ENCODE assay signal across 19 cellular contexts in the genomic region with DNA sequence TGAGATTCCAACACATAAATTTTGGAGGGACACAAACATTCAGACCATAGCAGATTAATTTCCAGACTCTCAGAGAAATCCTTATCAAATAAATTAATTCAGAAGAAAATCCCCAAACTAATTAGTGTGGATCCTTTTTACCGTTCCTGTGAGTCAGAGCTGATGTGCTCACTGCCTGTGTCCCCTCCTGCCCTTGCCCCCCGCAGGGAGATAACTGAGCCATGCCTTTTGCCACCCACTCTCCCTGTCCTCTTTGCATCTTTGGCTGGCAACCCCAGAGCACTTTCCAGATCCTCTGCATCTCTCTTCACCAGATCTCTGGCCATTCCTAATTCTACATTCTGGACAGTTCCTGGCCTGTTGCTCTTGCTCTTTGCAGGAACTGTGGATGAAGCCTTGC.
A peak's percentile ranks its signal among the peaks of the same experiment; 100 is the strongest.
DNase-seq lines count a peak whose midpoint lies in the region; ATAC-seq and TF ChIP-seq lines count a peak whose summit lies in the region.
"Had no signal": no experiment of that assay in that cellular context is flagged by ENCODE, and none has a peak within 500 bp of the region (broad histone marks: within the 10 kb centered on the region; RNA-seq: fewer than 3 reads in every experiment).

No MANE protein-coding gene starts in this region.

- no peaks in the 10 kb centered on the region for H3F3A ChIP-seq in neural progenitor cell (ENCODE audit: low read depth)

- H4K20me1 ChIP-seq in neural progenitor cell (ENCODE audit: low read depth) = no peaks in the 10 kb centered on the region
- H4K20me1 ChIP-seq: BLaER1 had no signal

- no peak for TF ChIP-seq POLR2A in prostate gland (IDR thresholded peaks at IDR 0.05)

- peaks cover 14% of the 10 kb centered on the region for H3K4me1 Mint-ChIP-seq in neural progenitor cell
- H3K4me1 Mint-ChIP-seq: CD4-positive, CD25-positive, alpha-beta regulatory T cell had no signal

- no peaks in the 10 kb centered on the region for H3K9me3 Mint-ChIP-seq in neural progenitor cell
- H3K9me3 Mint-ChIP-seq: CD4-positive, CD25-positive, alpha-beta regulatory T cell; CD8-positive, alpha-beta T cell had no signal

- no peaks in the 10 kb centered on the region for H3K36me3 Mint-ChIP-seq in neural progenitor cell
- H3K36me3 Mint-ChIP-seq: CD4-positive, CD25-positive, alpha-beta regulatory T cell; CD8-positive, alpha-beta T cell had no signal

- DNase-seq in A172 (ENCODE audit: low spot score) (peak; percentile 7), Daoy (ENCODE audit: low read depth) (peak; percentile 68), WERI-Rb-1 (peak; percentile 29), neural progenitor cell (ENCODE audit: low spot score) (no peak), prostate gland (ENCODE audit: low spot score) (no peak)
- DNase-seq in effector CD4-positive, alpha-beta T cell = no peak
- DNase-seq: Caco-2; CD4-positive, CD25-positive, alpha-beta regulatory T cell; CD8-positive, alpha-beta T cell; DMS79; GF-D8; GOT3 had no signal

- H3K4me3 Mint-ChIP-seq in neural progenitor cell = no peak overlapping the region
- H3K4me3 Mint-ChIP-seq: CD4-positive, CD25-positive, alpha-beta regulatory T cell; CD8-positive, alpha-beta T cell had no signal

- H3K9me3 ChIP-seq in WERI-Rb-1 (ENCODE audit: severe bottlenecking) (no peaks in the 10 kb centered on the region), neural progenitor cell (ENCODE audit: low read depth) (no peaks in the 10 kb centered on the region), prostate gland (no peaks in the 10 kb centered on the region)
- H3K9me3 ChIP-seq: A549, BLaER1, Caco-2, HAP-1 had no signal

- H3K9ac ChIP-seq in neural progenitor cell = no peak overlapping the region
- H3K9ac ChIP-seq: BLaER1 had no signal

- H3K27me3 Mint-ChIP-seq in neural progenitor cell (ENCODE audit: insufficient read depth, low read depth) = peaks cover 2% of the 10 kb centered on the region

- peaks cover 7% of the 10 kb centered on the region for H3K4me1 ChIP-seq in neural progenitor cell
- peaks cover 4% of the 10 kb centered on the region for H3K4me1 ChIP-seq in prostate gland (replicated peaks)
- H3K4me1 ChIP-seq: BLaER1, Caco-2, HAP-1 had no signal

- no peaks in the 10 kb centered on the region for H3K27me3 ChIP-seq in WERI-Rb-1 (ENCODE audit: insufficient read depth, low read depth, severe bottlenecking)
- H3K27me3 ChIP-seq in neural progenitor cell = no peaks in the 10 kb centered on the region
- no peaks in the 10 kb centered on the region for H3K27me3 ChIP-seq in prostate gland (replicated peaks; ENCODE audit: insufficient read depth)
- H3K27me3 ChIP-seq: BLaER1 had no signal

- ATAC-seq in HG03159 (IDR thresholded peaks at IDR 0.05; ENCODE audit: unreplicated experiment) = no peak
- ATAC-seq in HG03139 (IDR thresholded peaks at IDR 0.05; ENCODE audit: unreplicated experiment) = no peak
- ATAC-seq: A549; CD8-positive, alpha-beta T cell had no signal

- H3K27ac ChIP-seq in WERI-Rb-1 (no peak overlapping the region), neural progenitor cell (no peak overlapping the region), prostate gland (no peak overlapping the region)
- H3K27ac ChIP-seq: 22Rv1, A549, BLaER1, C4-2B had no signal

- 90% methylated on average over 2 of the region's 2 CpGs for WGBS in prostate gland

- H3K79me2 ChIP-seq in neural progenitor cell (ENCODE audit: low read depth) = no peaks in the 10 kb centered on the region

- no peak overlapping the region for H3K4me2 ChIP-seq in neural progenitor cell
- H3K4me2 ChIP-seq: A549, BLaER1 had no signal

- no peaks in the 10 kb centered on the region for H3K36me3 ChIP-seq in WERI-Rb-1
- no peaks in the 10 kb centered on the region for H3K36me3 ChIP-seq in neural progenitor cell
- no peaks in the 10 kb centered on the region for H3K36me3 ChIP-seq in prostate gland
- H3K36me3 ChIP-seq: BLaER1, HAP-1 had no signal

- intact Hi-C loops in prostate gland (cut with DNase I) = loop anchor here (10.0 kb wide), 1 partner anchor 313 kb away; no protein-coding TSS in a partner anchor

- peak overlapping the region; percentile 5 for H3K27ac Mint-ChIP-seq in neural progenitor cell
- H3K27ac Mint-ChIP-seq: CD8-positive, alpha-beta T cell had no signal

- H3K4me3 ChIP-seq in WERI-Rb-1 (ENCODE audit: low read depth, low read length) (no peak overlapping the region), neural progenitor cell (no peak overlapping the region), prostate gland (no peak overlapping the region)
- H3K4me3 ChIP-seq: A549, BLaER1, HAP-1 had no signal

- H2AFZ ChIP-seq in neural progenitor cell (replicated peaks) = no peak overlapping the region

- TF ChIP-seq CTCF in WERI-Rb-1 (IDR thresholded peaks at IDR 0.05; ENCODE audit: low read depth, low read length) = no peak
- TF ChIP-seq CTCF in neural progenitor cell (IDR thresholded peaks at IDR 0.05) = no peak
- TF ChIP-seq CTCF in prostate gland (IDR thresholded peaks at IDR 0.05) = no peak

Comparison
In these comparisons a context has a peak if more than half of its experiments do, and no peak if none do; other contexts are left out.
1. DNase-seq: peak in A172 (single experiment), Daoy (single experiment) and WERI-Rb-1 (single experiment); none in neural progenitor cell (single experiment), prostate gland (single experiment) and effector CD4-positive, alpha-beta T cell (single experiment).